Comparison of ENCODE assay signal across 19 cellular contexts in the genomic region with DNA sequence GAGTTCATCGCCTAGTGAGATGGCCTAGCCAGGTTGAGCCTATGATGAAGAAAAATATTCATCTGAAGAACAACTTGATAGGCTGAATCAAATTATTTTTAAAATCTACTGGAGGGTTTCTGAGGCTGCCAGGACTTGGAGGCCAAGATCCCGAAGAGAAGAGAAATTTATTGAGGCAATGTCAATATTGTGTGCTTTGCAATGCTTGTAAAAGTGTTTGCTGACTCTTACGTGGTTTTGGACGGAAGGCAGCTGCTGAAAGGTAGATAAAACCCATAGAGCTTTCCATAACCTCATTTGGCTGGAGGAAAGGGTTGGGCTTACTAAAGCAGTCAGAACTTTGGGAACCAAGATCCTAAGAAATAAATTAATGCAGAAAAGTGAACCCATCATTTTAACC.
A peak's percentile ranks its signal among the peaks of the same experiment; 100 is the strongest.
DNase-seq lines count a peak whose midpoint lies in the region; ATAC-seq and TF ChIP-seq lines count a peak whose summit lies in the region.
"Had no signal": no experiment of that assay in that cellular context is flagged by ENCODE, and none has a peak within 500 bp of the region (broad histone marks: within the 10 kb centered on the region; RNA-seq: fewer than 3 reads in every experiment).

No MANE protein-coding gene starts in this region.

- peaks cover 21% of the 10 kb centered on the region for H3K4me1 ChIP-seq in HEK293 (ENCODE audit: control insufficient read depth, insufficient read depth, low read length)
- peaks cover 61% of the 10 kb centered on the region for H3K4me1 ChIP-seq in PC-3 (ENCODE audit: insufficient read depth, low read length)
- no peaks in the 10 kb centered on the region for H3K4me1 ChIP-seq in left lung

- CTCF ChIA-PET in HEK293 (lab: Yijun Ruan, JAX) (interaction anchor here (1.0 to 1.8 kb wide), 3 partner anchors 10 to 139 kb away, joined by 3 to 6 read pairs (median 3); no protein-coding TSS in a partner anchor), PC-3 (lab: Charles Lee) (no interaction called here)

- no peaks in the 10 kb centered on the region for H3K9me2 ChIP-seq in PC-3 (replicated peaks; ENCODE audit: low read length)

- no TSS peak for BruUV-seq in PC-3 (replicated peaks; lab: Mats Ljungman, UMichigan)

- ATAC-seq in PC-3 (peak; percentile 89), left lung (peak; percentile 68), GM21447 (IDR thresholded peaks at IDR 0.05; ENCODE audit: unreplicated experiment) (no peak), HG02970 (IDR thresholded peaks at IDR 0.05; ENCODE audit: low FRiP score, unreplicated experiment) (no peak)
- ATAC-seq in activated T-cell treated with anti-CD3 and anti-CD28 coated beads, Interleukin-2, amount 50 U/mL, for 72 hours (replicated peaks in 1 of 2) = no peak

- DNase-seq in PC-3 (peak; percentile 96), left lung (no peak), NCI-H748 (lab: John Stamatoyannopoulos, UW; ENCODE audit: unreplicated experiment) (no peak)
- no peak for DNase-seq in activated T-cell treated with anti-CD3 and anti-CD28 coated beads, Interleukin-2, amount 50 U/mL, for 72 hours
- DNase-seq: Calu3; CD4-positive, alpha-beta T cell; GF-D8; GOT3; KG1; MG63; NCI-H1092; NCI-H524 treated with DMSO at 0.1 percent for 48 hours; NK-92 treated with Interleukin-12 subunit alpha and Interleukin-12 subunit beta, amount 100 ng/mL, for 24 hours; SW 1271 had no signal

- no peaks in the 10 kb centered on the region for H3K9me3 Mint-ChIP-seq in activated T-cell treated with anti-CD3 and anti-CD28 coated beads, Interleukin-2, amount 50 U/mL, for 72 hours
- H3K9me3 Mint-ChIP-seq: CD4-positive, alpha-beta T cell had no signal

- H2AFZ ChIP-seq in PC-3 (ENCODE audit: low read length) = no peak overlapping the region

- H3K36me3 Mint-ChIP-seq in activated T-cell treated with anti-CD3 and anti-CD28 coated beads, Interleukin-2, amount 50 U/mL, for 72 hours (ENCODE audit: insufficient read depth in 2 of 2) = no peaks in the 10 kb centered on the region

- TF ChIP-seq CTCF in C4-2B (conservative IDR thresholded peaks at IDR 0.05) (no peak), HEK293 (tag by site-specific recombination; IDR thresholded peaks at IDR 0.05) (no peak), PC-3 (conservative IDR thresholded peaks at IDR 0.05; ENCODE audit: low read depth, low read length) (no peak), left lung (IDR thresholded peaks at IDR 0.05) (no peak)

- peak overlapping the region; percentile 60 for H3K4me2 ChIP-seq in PC-3 (ENCODE audit: low read length)

- H3K9me3 ChIP-seq in HEK293 (ENCODE audit: control insufficient read depth, insufficient read depth, low read depth, low read length) (no peaks in the 10 kb centered on the region), PC-3 (ENCODE audit: low read length) (no peaks in the 10 kb centered on the region), left lung (no peaks in the 10 kb centered on the region)
- H3K9me3 ChIP-seq: MG63 had no signal

- H3K27ac Mint-ChIP-seq in activated T-cell treated with anti-CD3 and anti-CD28 coated beads, Interleukin-2, amount 50 U/mL, for 72 hours = no peak overlapping the region
- H3K27ac Mint-ChIP-seq: CD4-positive, alpha-beta T cell had no signal

- H4K20me1 ChIP-seq in PC-3 (ENCODE audit: low read length) = no peaks in the 10 kb centered on the region

- no peaks in the 10 kb centered on the region for H3K79me2 ChIP-seq in PC-3 (ENCODE audit: low read length)

- POLR2A ChIA-PET in HEK293 (lab: Yijun Ruan, JAX) (no interaction called here), PC-3 (lab: Charles Lee; ENCODE audit: unreplicated experiment) (interaction anchor here (0.7 kb wide), 1 partner anchor 346 kb away, joined by 4 read pairs; no protein-coding TSS in a partner anchor)

- intact Hi-C loops in PC-3 (cut with micrococcal nuclease) = loop anchor here (1.0 kb wide), 1 partner anchor 8 kb away; no protein-coding TSS in a partner anchor
- intact Hi-C loops in left lung (cut with DNase I) = no loop called here

- H3K27me3 Mint-ChIP-seq in activated T-cell treated with anti-CD3 and anti-CD28 coated beads, Interleukin-2, amount 50 U/mL, for 72 hours (ENCODE audit: low read depth) = no peaks in the 10 kb centered on the region
- H3K27me3 Mint-ChIP-seq: CD4-positive, alpha-beta T cell had no signal

- no peaks in the 10 kb centered on the region for H3K27me3 ChIP-seq in PC-3 (ENCODE audit: low read length)
- no peaks in the 10 kb centered on the region for H3K27me3 ChIP-seq in left lung
- H3K27me3 ChIP-seq: MG63 had no signal

- H3F3A ChIP-seq in PC-3 (ENCODE audit: low read length, unreplicated experiment) = peaks cover 4% of the 10 kb centered on the region

- no peak overlapping the region for H3K4me3 ChIP-seq in HEK293 (ENCODE audit: low read depth, low read length)
- H3K4me3 ChIP-seq in PC-3 (ENCODE audit: low read length) = peak overlapping the region; percentile 3; the same call in 1 of the 2 replicates
- H3K4me3 ChIP-seq in left lung = no peak overlapping the region
- H3K4me3 ChIP-seq: MG63 had no signal

- no peaks in the 10 kb centered on the region for H3K4me1 Mint-ChIP-seq in activated T-cell treated with anti-CD3 and anti-CD28 coated beads, Interleukin-2, amount 50 U/mL, for 72 hours (ENCODE audit: low read depth)

- H3K4me3 Mint-ChIP-seq in activated T-cell treated with anti-CD3 and anti-CD28 coated beads, Interleukin-2, amount 50 U/mL, for 72 hours = no peak overlapping the region
- H3K4me3 Mint-ChIP-seq: CD4-positive, alpha-beta T cell had no signal

- no peaks in the 10 kb centered on the region for H3K36me3 ChIP-seq in HEK293 (ENCODE audit: control insufficient read depth in 2 of 2, insufficient read depth in 1 of 2, low read length in 2 of 2)
- H3K36me3 ChIP-seq in PC-3 (ENCODE audit: low read depth, low read length) = no peaks in the 10 kb centered on the region
- no peaks in the 10 kb centered on the region for H3K36me3 ChIP-seq in left lung
- H3K36me3 ChIP-seq: MG63 had no signal

- peak overlapping the region; percentile 26; the same call in 1 of the 2 replicates for H3K27ac ChIP-seq in C4-2B
- peak overlapping the region; percentile 42 for H3K27ac ChIP-seq in HEK293 (ENCODE audit: extremely low read depth, low read depth, low read length)
- peak overlapping the region; percentile 88 for H3K27ac ChIP-seq in PC-3 (ENCODE audit: low read length)
- H3K27ac ChIP-seq in left lung = peak overlapping the region in 1 of 2 donors; percentile 51
- H3K27ac ChIP-seq: RWPE1 had no signal

- peak overlapping the region; percentile 32; the same call in 1 of the 2 replicates for H3K9ac ChIP-seq in PC-3 (ENCODE audit: low read length)

TF ChIP-seq in HEK293, 187 proteins besides CTCF, POLR2A, EP300 and RAD21 (continues in another document):
- TF ChIP-seq, protein P1, sequence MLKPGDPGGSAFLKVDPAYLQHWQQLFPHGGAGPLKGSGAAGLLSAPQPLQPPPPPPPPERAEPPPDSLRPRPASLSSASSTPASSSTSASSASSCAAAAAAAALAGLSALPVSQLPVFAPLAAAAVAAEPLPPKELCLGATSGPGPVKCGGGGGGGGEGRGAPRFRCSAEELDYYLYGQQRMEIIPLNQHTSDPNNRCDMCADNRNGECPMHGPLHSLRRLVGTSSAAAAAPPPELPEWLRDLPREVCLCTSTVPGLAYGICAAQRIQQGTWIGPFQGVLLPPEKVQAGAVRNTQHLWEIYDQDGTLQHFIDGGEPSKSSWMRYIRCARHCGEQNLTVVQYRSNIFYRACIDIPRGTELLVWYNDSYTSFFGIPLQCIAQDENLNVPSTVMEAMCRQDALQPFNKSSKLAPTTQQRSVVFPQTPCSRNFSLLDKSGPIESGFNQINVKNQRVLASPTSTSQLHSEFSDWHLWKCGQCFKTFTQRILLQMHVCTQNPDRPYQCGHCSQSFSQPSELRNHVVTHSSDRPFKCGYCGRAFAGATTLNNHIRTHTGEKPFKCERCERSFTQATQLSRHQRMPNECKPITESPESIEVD (tag by site-specific recombination; IDR thresholded peaks at IDR 0.05) = 0 out of 2 replicates have a peak, but pooled peaks have one; percentile 37
- no peak for TF ChIP-seq KLF7 (tag by site-specific recombination; IDR thresholded peaks at IDR 0.05; ENCODE audit: borderline replicate concordance)
- TF ChIP-seq, protein P2, sequence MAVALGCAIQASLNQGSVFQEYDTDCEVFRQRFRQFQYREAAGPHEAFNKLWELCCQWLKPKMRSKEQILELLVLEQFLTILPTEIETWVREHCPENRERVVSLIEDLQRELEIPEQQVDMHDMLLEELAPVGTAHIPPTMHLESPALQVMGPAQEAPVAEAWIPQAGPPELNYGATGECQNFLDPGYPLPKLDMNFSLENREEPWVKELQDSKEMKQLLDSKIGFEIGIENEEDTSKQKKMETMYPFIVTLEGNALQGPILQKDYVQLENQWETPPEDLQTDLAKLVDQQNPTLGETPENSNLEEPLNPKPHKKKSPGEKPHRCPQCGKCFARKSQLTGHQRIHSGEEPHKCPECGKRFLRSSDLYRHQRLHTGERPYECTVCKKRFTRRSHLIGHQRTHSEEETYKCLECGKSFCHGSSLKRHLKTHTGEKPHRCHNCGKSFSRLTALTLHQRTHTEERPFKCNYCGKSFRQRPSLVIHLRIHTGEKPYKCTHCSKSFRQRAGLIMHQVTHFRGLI (tag by site-specific recombination; IDR thresholded peaks at IDR 0.05) = peak; percentile 67
- TF ChIP-seq ZSCAN30 (tag by site-specific recombination; IDR thresholded peaks at IDR 0.05) = peak; percentile 20; the same call in 1 of the 2 replicates
- TF ChIP-seq FEZF1 (tag by site-specific recombination; IDR thresholded peaks at IDR 0.05) = 0 out of 2 replicates have a peak, but pooled peaks have one; percentile 11
- peak; percentile 61; the same call in 1 of the 2 replicates for TF ChIP-seq OSR2 (tag by site-specific recombination; IDR thresholded peaks at IDR 0.05)

Comparison
In these comparisons a context has a peak if more than half of its experiments do, and no peak if none do; other contexts are left out.
1. ATAC-seq: peak in PC-3 (single experiment) and left lung (single experiment); none in GM21447 (single experiment), activated T-cell treated with anti-CD3 and anti-CD28 coated beads, Interleukin-2, amount 50 U/mL, for 72 hours (0 of 2) and HG02970 (single experiment).